In the genomic region with DNA sequence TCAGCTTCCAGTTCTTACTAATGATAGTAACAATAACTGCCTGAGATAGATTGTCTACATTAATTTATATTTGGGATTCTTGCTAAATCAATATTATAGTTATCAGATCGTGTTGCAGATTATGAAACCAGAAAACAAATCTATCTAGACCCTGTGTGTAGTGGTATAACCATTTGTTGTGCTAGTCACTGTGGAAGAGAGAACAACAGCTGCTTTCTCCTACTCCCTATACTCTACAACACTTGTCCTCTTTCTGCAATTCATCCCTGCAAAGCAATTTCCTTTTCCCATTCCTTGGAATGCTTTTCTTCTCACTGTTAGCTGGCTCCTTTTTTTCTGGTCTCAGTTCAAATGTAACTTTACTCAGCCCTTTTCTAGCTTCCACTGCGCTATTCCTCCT, we compare ENCODE assay signal across 19 cellular contexts. TPM values are rescaled to one million over a fixed set of nuclear protein-coding genes. Genes with fewer than 3 reads are reported as not detected.
"Had no signal": no experiment of that assay in that cellular context is flagged by ENCODE, and none has a peak within 500 bp of the region (broad histone marks: within the 10 kb centered on the region; RNA-seq: fewer than 3 reads in every experiment).

No MANE protein-coding gene starts in this region.

- H3K27me3 Mint-ChIP-seq: activated CD4-positive, alpha-beta memory T cell treated with anti-CD3 and anti-CD28 coated beads, Interleukin-2, amount 10 ng/mL, durations not matched to agents 7 days and 5 days; activated CD8-positive, alpha-beta memory T cell treated with anti-CD3 and anti-CD28 coated beads, Interleukin-2, amount 10 ng/mL, durations not matched to agents 7 days and 5 days; activated naive CD4-positive, alpha-beta T cell treated with anti-CD3 and anti-CD28 coated beads, Interleukin-2, amount 10 ng/mL, durations not matched to agents 7 days and 5 days; effector memory CD8-positive, alpha-beta T cell; natural killer cell treated with Interleukin-12 subunit alpha and Interleukin-12 subunit beta and Interleukin-15 and Interleukin-18, amount 100 ng/mL, for 72 hours had no signal

- H3K27ac ChIP-seq: adrenal gland, cardiac muscle cell, hepatocyte had no signal

- DNase-seq: activated CD4-positive, alpha-beta memory T cell treated with anti-CD3 and anti-CD28 coated beads, Interleukin-2, amount 10 ng/mL, durations not matched to agents 7 days and 5 days; activated CD4-positive, alpha-beta T cell treated with anti-CD3 and anti-CD28 coated beads for 4 hours; activated CD8-positive, alpha-beta memory T cell treated with anti-CD3 and anti-CD28 coated beads, Interleukin-2, amount 10 ng/mL, durations not matched to agents 7 days and 5 days; activated naive CD4-positive, alpha-beta T cell treated with anti-CD3 and anti-CD28 coated beads, Interleukin-2, amount 10 ng/mL, durations not matched to agents 7 days and 5 days; adrenal gland; effector memory CD8-positive, alpha-beta T cell; left cardiac atrium; mesenchymal stem cell; mucosa of descending colon; stimulated activated CD4-positive, alpha-beta T cell treated with anti-CD3 and anti-CD28 coated beads, Interleukin-12 subunit alpha, Interleukin-12 subunit beta, amount 100 ng/mL, for 4 hours; stimulated activated CD4-positive, alpha-beta T cell treated with anti-CD3 and anti-CD28 coated beads, Interleukin-1b, Interleukin-23, amount 100 ng/mL, for 48 hours; stimulated activated CD8-positive, alpha-beta memory T cell treated with anti-CD3 and anti-CD28 coated beads, Interleukin-4, amount 100 ng/mL, for 48 hours; stimulated activated naive CD4-positive, alpha-beta T cell; SW 1271 had no signal

- H3K27me3 ChIP-seq: adrenal gland, cardiac muscle cell, hepatocyte had no signal

- FAIRE-seq: TTC549 had no signal

- H3K4me1 ChIP-seq: adrenal gland had no signal

- H3K4me3 ChIP-seq: adrenal gland, cardiac muscle cell, hepatocyte, mucosa of descending colon had no signal

- H3K4me3 Mint-ChIP-seq: activated CD4-positive, alpha-beta memory T cell treated with anti-CD3 and anti-CD28 coated beads, Interleukin-2, amount 10 ng/mL, durations not matched to agents 7 days and 5 days; activated CD8-positive, alpha-beta memory T cell treated with anti-CD3 and anti-CD28 coated beads, Interleukin-2, amount 10 ng/mL, durations not matched to agents 7 days and 5 days; activated naive CD4-positive, alpha-beta T cell treated with anti-CD3 and anti-CD28 coated beads, Interleukin-2, amount 10 ng/mL, durations not matched to agents 7 days and 5 days; effector memory CD8-positive, alpha-beta T cell; natural killer cell treated with Interleukin-12 subunit alpha and Interleukin-12 subunit beta and Interleukin-15 and Interleukin-18, amount 100 ng/mL, for 72 hours had no signal

- H2AFZ ChIP-seq: hepatocyte had no signal

- ATAC-seq: activated CD8-positive, alpha-beta memory T cell treated with anti-CD3 and anti-CD28 coated beads, Interleukin-2, amount 10 ng/mL, durations not matched to agents 7 days and 5 days; effector memory CD8-positive, alpha-beta T cell; left cardiac atrium; mucosa of descending colon; natural killer cell treated with Interleukin-12 subunit alpha and Interleukin-12 subunit beta and Interleukin-15 and Interleukin-18, amount 100 ng/mL, for 72 hours had no signal

- H3K27ac Mint-ChIP-seq: activated CD4-positive, alpha-beta memory T cell treated with anti-CD3 and anti-CD28 coated beads, Interleukin-2, amount 10 ng/mL, durations not matched to agents 7 days and 5 days; activated CD8-positive, alpha-beta memory T cell treated with anti-CD3 and anti-CD28 coated beads, Interleukin-2, amount 10 ng/mL, durations not matched to agents 7 days and 5 days; activated naive CD4-positive, alpha-beta T cell treated with anti-CD3 and anti-CD28 coated beads, Interleukin-2, amount 10 ng/mL, durations not matched to agents 7 days and 5 days; natural killer cell treated with Interleukin-12 subunit alpha and Interleukin-12 subunit beta and Interleukin-15 and Interleukin-18, amount 100 ng/mL, for 72 hours had no signal

- H3K4me1 Mint-ChIP-seq: activated naive CD4-positive, alpha-beta T cell treated with anti-CD3 and anti-CD28 coated beads, Interleukin-2, amount 10 ng/mL, durations not matched to agents 7 days and 5 days had no signal

- H3K4me2 ChIP-seq: hepatocyte had no signal

- H3K9me3 Mint-ChIP-seq: activated CD4-positive, alpha-beta memory T cell treated with anti-CD3 and anti-CD28 coated beads, Interleukin-2, amount 10 ng/mL, durations not matched to agents 7 days and 5 days; activated naive CD4-positive, alpha-beta T cell treated with anti-CD3 and anti-CD28 coated beads, Interleukin-2, amount 10 ng/mL, durations not matched to agents 7 days and 5 days; effector memory CD8-positive, alpha-beta T cell; natural killer cell treated with Interleukin-12 subunit alpha and Interleukin-12 subunit beta and Interleukin-15 and Interleukin-18, amount 100 ng/mL, for 72 hours had no signal

- H3K9me3 ChIP-seq: adrenal gland, mucosa of descending colon had no signal

RNA-seq across cellular contexts. Expression of a gene that starts 29.4 kb away (rescaled TPM):
- total RNA-seq: activated CD4-positive, alpha-beta memory T cell treated with anti-CD3 and anti-CD28 coated beads, Interleukin-2, amount 10 ng/mL, durations not matched to agents 7 days and 5 days; activated CD8-positive, alpha-beta memory T cell treated with anti-CD3 and anti-CD28 coated beads, Interleukin-2, amount 10 ng/mL, durations not matched to agents 7 days and 5 days; natural killer cell treated with Interleukin-12 subunit alpha and Interleukin-12 subunit beta and Interleukin-15 and Interleukin-18, amount 100 ng/mL, for 72 hours; T-helper 2 cell treated with Interferon-gamma antibody and Interleukin-4, amounts not matched to agents 100 ng/mL and 5 ng/mL, for 36 hours had no signal
